ENCODE assay signal across 18 cellular contexts in genomic region chr2:176325732-176326131, GRCh38. TPM values are rescaled to one million over a fixed set of nuclear protein-coding genes. Genes with fewer than 3 reads are reported as not detected.
A peak's percentile ranks its signal among the peaks of the same experiment; 100 is the strongest.
DNase-seq lines count a peak whose midpoint lies in the region; TF ChIP-seq lines count a peak whose summit lies in the region.
"Had no signal": no experiment of that assay in that cellular context is flagged by ENCODE, and none has a peak within 500 bp of the region (broad histone marks: within the 10 kb centered on the region; RNA-seq: fewer than 3 reads in every experiment).

No MANE protein-coding gene starts in this region.

- no peak overlapping the region for H3K4me3 ChIP-seq in suprapubic skin
- H3K4me3 ChIP-seq: SJSA1 had no signal

- WGBS in suprapubic skin: 74% methylated on average over 1 of the region's 1 CpG

- H3K9me3 ChIP-seq in suprapubic skin: no peaks in the 10 kb centered on the region
- H3K9me3 ChIP-seq: SJSA1 had no signal

- no peak for TF ChIP-seq POLR2A in suprapubic skin (IDR thresholded peaks at IDR 0.05)

- no peak overlapping the region for H3K27ac ChIP-seq in suprapubic skin
- H3K27ac ChIP-seq: HL-60, SJSA1 had no signal

- no peak for TF ChIP-seq EP300 in suprapubic skin (IDR thresholded peaks at IDR 0.05)

- H3K36me3 ChIP-seq in suprapubic skin: peaks cover 7% of the 10 kb centered on the region
- H3K36me3 ChIP-seq: SJSA1 had no signal

- H3K27me3 ChIP-seq in suprapubic skin: no peaks in the 10 kb centered on the region
- H3K27me3 ChIP-seq: SJSA1 had no signal

- no peaks in the 10 kb centered on the region for H3K4me1 ChIP-seq in suprapubic skin
- H3K4me1 ChIP-seq: SJSA1 had no signal

- TF ChIP-seq CTCF in suprapubic skin (IDR thresholded peaks at IDR 0.05): no peak

- DNase-seq in NCI-H2171 treated with DMSO at 0.1 percent for 48 hours (lab: John Stamatoyannopoulos, UW) (peak; percentile 18), NCI-H2171 (lab: John Stamatoyannopoulos, UW) (no peak), NCI-H748 treated with DMSO at 0.1 percent for 48 hours (lab: John Stamatoyannopoulos, UW) (peak; percentile 61), iPS DF 4.7 (ENCODE audit: extremely low read depth, low spot score) (peak; percentile 76), retina (peak; percentile 40), suprapubic skin (ENCODE audit: low spot score in 2 of 2) (no peak), SIG-M5 treated with dmso at 0.1 percent for 504 hours (lab: John Stamatoyannopoulos, UW; ENCODE audit: unreplicated experiment) (no peak)
- no peak for DNase-seq in activated CD8-positive, alpha-beta memory T cell treated with anti-CD3 and anti-CD28 coated beads, Interleukin-2, amount 50 U/mL, for 4 hours
- DNase-seq: activated CD4-positive, alpha-beta T cell treated with anti-CD3 and anti-CD28 coated beads, Interleukin-2, amount 50 U/mL, for 4 hours; CD4-positive, alpha-beta memory T cell; GF-D8; HFFc6; Kasumi-1; kidney glomerular epithelial cell; NCI-H1694 treated with DMSO at 0.1 percent for 48 hours; stimulated activated CD4-positive, alpha-beta T cell treated with anti-CD3 and anti-CD28 coated beads, Interleukin-15, amount 100 ng/mL, for 24 hours had no signal

RNA-seq across cellular contexts. Expression of gene MTX2, which starts 56.5 kb away (rescaled TPM):
- 10 to 100 TPM; 23.3 to 33.5 (median 31.2) TPM for total RNA-seq in suprapubic skin

Comparison
In these comparisons a context has a peak if more than half of its experiments do, and no peak if none do; other contexts are left out.
1. DNase-seq: peak in NCI-H2171 treated with DMSO at 0.1 percent for 48 hours (single experiment), NCI-H748 treated with DMSO at 0.1 percent for 48 hours (single experiment), iPS DF 4.7 (single experiment) and retina (single experiment); none in NCI-H2171 (single experiment), suprapubic skin (0 of 2), activated CD8-positive, alpha-beta memory T cell treated with anti-CD3 and anti-CD28 coated beads, Interleukin-2, amount 50 U/mL, for 4 hours (single experiment) and SIG-M5 treated with dmso at 0.1 percent for 504 hours (single experiment).